In genomic region chr14:73723799-73724621, GRCh38 we compare ENCODE assay signal across 8 cellular contexts. TPM values are rescaled to one million over a fixed set of nuclear protein-coding genes. Genes with fewer than 3 reads are reported as not detected.
DNase-seq lines count a peak whose midpoint lies in the region; ATAC-seq, FAIRE-seq and TF ChIP-seq lines count a peak whose summit lies in the region.

No MANE protein-coding gene starts in this region.

- H3K27ac Mint-ChIP-seq in stimulated activated naive CD8-positive, alpha-beta T cell treated with anti-CD3 and anti-CD28 coated beads, Interleukin-15, amount 100 ng/mL, for 72 hours = peak overlapping the region; percentile 42 to 92

- peaks cover 32 to 71% of the 10 kb centered on the region in 2 donors for H3K36me3 ChIP-seq in kidney (ENCODE audit: control insufficient read depth in 1 of 2, insufficient read depth in 2 of 2, low read length in 2 of 2)

- no peak for ATAC-seq in stimulated activated naive CD8-positive, alpha-beta T cell treated with anti-CD3 and anti-CD28 coated beads, Interleukin-15, amount 100 ng/mL, for 72 hours
- ATAC-seq in GM21390 (IDR thresholded peaks at IDR 0.05; ENCODE audit: unreplicated experiment) = no peak

- intact Hi-C loops in kidney (cut with DNase I) = no loop called here

- FAIRE-seq in kidney (lab: Jason Lieb, UNC) = no peak

- no peak overlapping the region for H3K4me3 Mint-ChIP-seq in stimulated activated naive CD8-positive, alpha-beta T cell treated with anti-CD3 and anti-CD28 coated beads, Interleukin-15, amount 100 ng/mL, for 72 hours

- no peak overlapping the region for H3K9ac ChIP-seq in kidney (ENCODE audit: low read length in 2 of 2)

- H3K9me3 ChIP-seq in kidney (ENCODE audit: control insufficient read depth in 1 of 2, low read length in 2 of 2) = no peaks in the 10 kb centered on the region

- no peak overlapping the region for H3K4me3 ChIP-seq in LNCaP clone FGC (ENCODE audit: low read depth, low read length)
- H3K4me3 ChIP-seq in astrocyte of the spinal cord (ENCODE audit: low read depth, low read length) = no peak overlapping the region
- H3K4me3 ChIP-seq in kidney (ENCODE audit: low read length in 2 of 2) = no peak overlapping the region

- peak overlapping the region; percentile 44 to 73 for H3K27ac ChIP-seq in kidney (ENCODE audit: low read depth in 2 of 2, low read length in 2 of 2)

- no peaks in the 10 kb centered on the region for H3K9me3 Mint-ChIP-seq in stimulated activated naive CD8-positive, alpha-beta T cell treated with anti-CD3 and anti-CD28 coated beads, Interleukin-15, amount 100 ng/mL, for 72 hours

- peak; percentile 55 for DNase-seq in ELF-1 (ENCODE audit: low read depth, low spot score)
- DNase-seq in LNCaP clone FGC (ENCODE audit: low read depth) = peak; percentile 57
- DNase-seq in astrocyte of the spinal cord (ENCODE audit: low read depth, low spot score) = peak; percentile 97
- DNase-seq in kidney = peak; percentile 93
- DNase-seq in stimulated activated naive CD8-positive, alpha-beta T cell treated with anti-CD3 and anti-CD28 coated beads, Interleukin-15, amount 100 ng/mL, for 72 hours = no peak
- no peak for DNase-seq in NCI-H146 treated with DMSO at 0.1 percent for 48 hours (lab: John Stamatoyannopoulos, UW; ENCODE audit: unreplicated experiment)
- no peak for DNase-seq in NCI-H187 treated with DMSO at 0.1 percent for 48 hours (lab: John Stamatoyannopoulos, UW)

- peak; percentile 14; the same call in 1 of the 2 replicates for TF ChIP-seq CTCF in LNCaP clone FGC (IDR thresholded peaks at IDR 0.05; ENCODE audit: control insufficient read depth, extremely low read depth, insufficient read depth)
- TF ChIP-seq CTCF in astrocyte of the spinal cord (IDR thresholded peaks at IDR 0.05; ENCODE audit: low read depth, low read length) = peak; percentile 3
- peak; percentile 7 for TF ChIP-seq CTCF in kidney (IDR thresholded peaks at IDR 0.05; ENCODE audit: borderline replicate concordance, extremely low read depth, insufficient read depth)

- peaks cover 26% of the 10 kb centered on the region for H3K4me1 Mint-ChIP-seq in stimulated activated naive CD8-positive, alpha-beta T cell treated with anti-CD3 and anti-CD28 coated beads, Interleukin-15, amount 100 ng/mL, for 72 hours

- H3K27me3 Mint-ChIP-seq in stimulated activated naive CD8-positive, alpha-beta T cell treated with anti-CD3 and anti-CD28 coated beads, Interleukin-15, amount 100 ng/mL, for 72 hours = no peaks in the 10 kb centered on the region

- in situ Hi-C loops in astrocyte of the spinal cord (cut with HindIII; ENCODE audit: low sequenced_read_pairs) = no loop called here

- peaks cover 18 to 21% of the 10 kb centered on the region in 2 donors for H3K4me1 ChIP-seq in kidney (ENCODE audit: control insufficient read depth in 1 of 2, insufficient read depth in 1 of 2, low read depth in 1 of 2, low read length in 2 of 2)

RNA-seq across cellular contexts. Expression of gene PNMA1, which starts 9.8 kb away (rescaled TPM):
- 53.1 TPM for total RNA-seq in kidney
- polyA plus RNA-seq in kidney (ENCODE audit: insufficient read depth, low read depth, low replicate concordance) = 34.6 TPM

Comparison
In these comparisons a context has a peak if more than half of its experiments do, and no peak if none do; other contexts are left out.
1. DNase-seq: peak in ELF-1 (single experiment), LNCaP clone FGC (single experiment), astrocyte of the spinal cord (single experiment) and kidney (single experiment); none in stimulated activated naive CD8-positive, alpha-beta T cell treated with anti-CD3 and anti-CD28 coated beads, Interleukin-15, amount 100 ng/mL, for 72 hours (0 of 2), NCI-H146 treated with DMSO at 0.1 percent for 48 hours (single experiment) and NCI-H187 treated with DMSO at 0.1 percent for 48 hours (single experiment).
2. Peak in every context shown above with its lines, with median percentiles within 50 percentile points of each other: CTCF ChIP-seq.